16 cellular contexts compared by ENCODE assay signal in genomic region chr1:9331016-9331415, GRCh38.
"Had no signal": no experiment of that assay in that cellular context is flagged by ENCODE, and none has a peak within 500 bp of the region (broad histone marks: within the 10 kb centered on the region; RNA-seq: fewer than 3 reads in every experiment).

No MANE protein-coding gene starts in this region.

- H3K9me3 Mint-ChIP-seq: activated naive CD8-positive, alpha-beta T cell treated with anti-CD3 and anti-CD28 coated beads for 36 hours; activated T-helper 1 cell treated with anti-CD3 and anti-CD28 coated beads, Interleukin-12 subunit alpha, Interleukin-12 subunit beta, Interleukin-2, Interleukin-4 antibody, amounts not matched to agents 30 ng/mL and 10 ng/mL and 1 ng/mL, durations not matched to agents 14 hours and 24 hours and 36 hours; central memory CD8-positive, alpha-beta T cell; effector memory CD8-positive, alpha-beta T cell; neural progenitor cell had no signal

- H3K4me3 Mint-ChIP-seq: activated naive CD8-positive, alpha-beta T cell treated with anti-CD3 and anti-CD28 coated beads for 36 hours; activated T-helper 1 cell treated with anti-CD3 and anti-CD28 coated beads, Interleukin-12 subunit alpha, Interleukin-12 subunit beta, Interleukin-2, Interleukin-4 antibody, amounts not matched to agents 30 ng/mL and 10 ng/mL and 1 ng/mL, durations not matched to agents 14 hours and 24 hours and 36 hours; central memory CD8-positive, alpha-beta T cell; effector memory CD8-positive, alpha-beta T cell; neural progenitor cell had no signal

- DNase-seq: activated CD4-positive, alpha-beta T cell treated with anti-CD3 and anti-CD28 coated beads, Interleukin-2, amount 50 U/mL, for 1 hour; activated CD4-positive, CD25-positive, alpha-beta regulatory T cell; activated CD8-positive, alpha-beta memory T cell treated with anti-CD3 and anti-CD28 coated beads for 24 hours; activated naive CD8-positive, alpha-beta T cell treated with anti-CD3 and anti-CD28 coated beads for 36 hours; brain microvascular endothelial cell; effector memory CD8-positive, alpha-beta T cell; gastrocnemius medialis; heart left ventricle; lower lobe of right lung; spleen; stomach; testis had no signal

- ATAC-seq: effector memory CD8-positive, alpha-beta T cell; gastrocnemius medialis; heart left ventricle; lower lobe of right lung; sciatic nerve had no signal

- H3K27me3 Mint-ChIP-seq: activated naive CD8-positive, alpha-beta T cell treated with anti-CD3 and anti-CD28 coated beads for 36 hours; central memory CD8-positive, alpha-beta T cell; effector memory CD8-positive, alpha-beta T cell had no signal

- H3K27ac Mint-ChIP-seq: activated naive CD8-positive, alpha-beta T cell treated with anti-CD3 and anti-CD28 coated beads for 36 hours; activated T-helper 1 cell treated with anti-CD3 and anti-CD28 coated beads, Interleukin-12 subunit alpha, Interleukin-12 subunit beta, Interleukin-2, Interleukin-4 antibody, amounts not matched to agents 30 ng/mL and 10 ng/mL and 1 ng/mL, durations not matched to agents 14 hours and 24 hours and 36 hours; effector memory CD8-positive, alpha-beta T cell; neural progenitor cell had no signal

- H3K36me3 Mint-ChIP-seq: activated naive CD8-positive, alpha-beta T cell treated with anti-CD3 and anti-CD28 coated beads for 36 hours had no signal
